ENCODE assay signal across 8 cellular contexts in genomic region chr1:99264201-99265021, GRCh38. TPM values are rescaled to one million over a fixed set of nuclear protein-coding genes. Genes with fewer than 3 reads are reported as not detected.
DNase-seq lines count a peak whose midpoint lies in the region; ATAC-seq and TF ChIP-seq lines count a peak whose summit lies in the region.

PLPPR4 (plus strand) TSS chr1:99264492; CDS start chr1:99264594, 102 bp downstream.

- no peak for ATAC-seq in T-helper 17 cell
- no peak for ATAC-seq in GM18861 (IDR thresholded peaks at IDR 0.05; ENCODE audit: unreplicated experiment)
- ATAC-seq in HG03095 (IDR thresholded peaks at IDR 0.05; ENCODE audit: unreplicated experiment): no peak
- no peak for ATAC-seq in HG02678 (IDR thresholded peaks at IDR 0.05; ENCODE audit: unreplicated experiment)

- peaks cover 2% of the 10 kb centered on the region for H3K4me1 Mint-ChIP-seq in T-helper 17 cell

- H3K9me3 ChIP-seq in T-helper 17 cell (ENCODE audit: control insufficient read depth, low read length, poor library complexity, severe bottlenecking): no peaks in the 10 kb centered on the region

- H3K27ac Mint-ChIP-seq in T-helper 17 cell: no peak within 1 kb of the TSS

- H3K4me3 Mint-ChIP-seq in T-helper 17 cell: peak within 1 kb of the TSS; percentile 63

- TF ChIP-seq CTCF in fibroblast of pulmonary artery (IDR thresholded peaks at IDR 0.05; ENCODE audit: low read length, missing control alignments): no peak

- peak within 1 kb of the TSS; percentile 36 for H3K4me3 ChIP-seq in fibroblast of pulmonary artery (replicated peaks; ENCODE audit: low read depth, low read length)

- H3K36me3 Mint-ChIP-seq in T-helper 17 cell (ENCODE audit: low read depth): peaks cover 2% of the 10 kb centered on the region

- peak; percentile 4 for DNase-seq in A172 (ENCODE audit: low spot score)
- peak; percentile 65 for DNase-seq in HCEC 1CT
- no peak for DNase-seq in T-helper 17 cell
- peak; percentile 4 for DNase-seq in fibroblast of pulmonary artery (ENCODE audit: low read depth)
- peak; percentile 37 for DNase-seq in myocyte (ENCODE audit: low read depth)

- peaks cover 48% of the 10 kb centered on the region for H3K27me3 Mint-ChIP-seq in T-helper 17 cell

RNA-seq across cellular contexts. Expression of gene PLPPR4, which starts in this region (rescaled TPM):
- total RNA-seq in A172 (2014; rRNA removed; shearing (Covaris generic)): 0.29 and 0.57 TPM in 2 replicates
- total RNA-seq in T-helper 17 cell: not detected
- 2.1 and 3.1 TPM in 2 replicates for total RNA-seq in myocyte
- polyA plus RNA-seq in myocyte (2012): 1.4 TPM

Comparison
In these comparisons a context has a peak if more than half of its experiments do, and no peak if none do; other contexts are left out.
1. Peak in DNase-seq in A172; RNA of the gene not detected or under 1 TPM.
2. DNase-seq: peak in HCEC 1CT (single experiment), fibroblast of pulmonary artery (single experiment) and myocyte (single experiment); none in T-helper 17 cell (0 of 3).